ENCODE assay signal across 8 cellular contexts in genomic region chr9:127503947-127504886, GRCh38. TPM values are rescaled to one million over a fixed set of nuclear protein-coding genes. Genes with fewer than 3 reads are reported as not detected.
A peak's percentile ranks its signal among the peaks of the same experiment; 100 is the strongest.
DNase-seq lines count a peak whose midpoint lies in the region; ATAC-seq and TF ChIP-seq lines count a peak whose summit lies in the region.

No MANE protein-coding gene starts in this region.

- peak overlapping the region; percentile 50; the same call in 1 of the 2 replicates for H3K27ac ChIP-seq in GM23338 (ENCODE audit: low read depth)

- H3K36me3 ChIP-seq in GM23338 (ENCODE audit: insufficient read depth) = no peaks in the 10 kb centered on the region

- H3K36me3 Mint-ChIP-seq in GM23338 (ENCODE audit: low read depth) = no peaks in the 10 kb centered on the region; the same call in 2 of the 3 replicates

- H3K79me2 ChIP-seq in GM23338 (replicated peaks; ENCODE audit: insufficient read depth) = no peaks in the 10 kb centered on the region

- H3K9me2 ChIP-seq in GM23338 (ENCODE audit: insufficient read depth) = no peaks in the 10 kb centered on the region

- 0 out of 2 replicates have a peak overlapping the region, but pooled peaks have one; percentile 23 for H3K27ac Mint-ChIP-seq in GM23338

- H3K4me1 ChIP-seq in GM23338 (ENCODE audit: insufficient read depth) = no peaks in the 10 kb centered on the region

- intact Hi-C loops in left colon (cut with DNase I, micrococcal nuclease) = loop anchor here (2.0 to 10.0 kb wide), 3 partner anchors 83 to 231 kb away; partner anchors contain the start of gene TOR2A (in 1 of the 2)

- no peak overlapping the region for H3K4me2 ChIP-seq in GM23338

- peaks cover 7% of the 10 kb centered on the region for H3K27me3 Mint-ChIP-seq in GM23338 (ENCODE audit: insufficient read depth, low read depth, poor library complexity)

- no peaks in the 10 kb centered on the region for H3K27me3 ChIP-seq in GM23338 (ENCODE audit: insufficient read depth)

- no peaks in the 10 kb centered on the region for H3K9me3 Mint-ChIP-seq in GM23338

- peak; percentile 80 to 99 for TF ChIP-seq CTCF in GM23338 (conservative IDR thresholded peaks at IDR 0.05; ENCODE audit: low read depth in 2 of 2)

- no peak overlapping the region for H3K4me3 ChIP-seq in GM23338

- H2AFZ ChIP-seq in GM23338 = no peak overlapping the region

- no peaks in the 10 kb centered on the region for H4K20me1 ChIP-seq in GM23338 (replicated peaks; ENCODE audit: insufficient read depth)

- peaks cover 6% of the 10 kb centered on the region; the same call in 1 of the 2 replicates for H3F3A ChIP-seq in GM23338 (replicated peaks; ENCODE audit: low read depth)

- DNase-seq in ACHN = peak; percentile 72
- DNase-seq in GM23338 (ENCODE audit: low spot score) = peak; percentile 93
- peak; percentile 45 for DNase-seq in NCI-H226
- peak; percentile 74 for DNase-seq in activated CD4-positive, CD25-positive, alpha-beta regulatory T cell treated with anti-CD3 and anti-CD28 coated beads, Interleukin-2, amount 50 U/mL, for 72 hours
- DNase-seq in central memory CD4-positive, alpha-beta T cell = peak; percentile 65
- peak; percentile 80 to 92 for DNase-seq in left colon
- peak; percentile 80 for DNase-seq in stimulated activated CD4-positive, alpha-beta T cell treated with anti-CD3 and anti-CD28 coated beads, Interleukin-1b, Interleukin-23, amount 100 ng/mL, for 48 hours

- H3K4me3 Mint-ChIP-seq in GM23338 = no peak overlapping the region

- in situ Hi-C loops in ACHN (cut with HindIII; ENCODE audit: low pct_ligation_motif_present, low pct_unique_long_range_greater_than_20kb, low sequenced_read_pairs) = no loop called here

- H3K4me1 Mint-ChIP-seq in GM23338 = peaks cover 4% of the 10 kb centered on the region

- peak; percentile 88 for ATAC-seq in GM23338
- peak; percentile 82 for ATAC-seq in left colon
- no peak for ATAC-seq in GM21717 (IDR thresholded peaks at IDR 0.05; ENCODE audit: unreplicated experiment)

TF ChIP-seq in GM23338, 12 proteins besides CTCF, POLR2A, EP300 and RAD21 (continues in another document):
- TF ChIP-seq REST (IDR thresholded peaks at IDR 0.05; ENCODE audit: unreplicated experiment) (no peak), EZH2phosphoT487 (IDR thresholded peaks at IDR 0.05; ENCODE audit: unreplicated experiment) (no peak), JUNB (IDR thresholded peaks at IDR 0.05; ENCODE audit: unreplicated experiment) (no peak), ZNF114 (CRISPR knock-in tag; IDR thresholded peaks at IDR 0.05) (no peak), NANOG (IDR thresholded peaks at IDR 0.05; ENCODE audit: borderline replicate concordance) (no peak), STAT1 (IDR thresholded peaks at IDR 0.05; ENCODE audit: unreplicated experiment) (no peak), POLR2AphosphoS5 (IDR thresholded peaks at IDR 0.05; ENCODE audit: low read depth) (no peak), ZNF462 (CRISPR knock-in tag; IDR thresholded peaks at IDR 0.05) (no peak), EZH2 (IDR thresholded peaks at IDR 0.05; ENCODE audit: low read depth, unreplicated experiment) (no peak), CREB1 (CRISPR knock-in tag; IDR thresholded peaks at IDR 0.05; ENCODE audit: low read depth) (no peak), ETS1 (IDR thresholded peaks at IDR 0.05) (no peak)

RNA-seq across cellular contexts. Expression of gene LRSAM1, which starts 52.9 kb away (rescaled TPM):
- 16.9 and 21.9 TPM in 2 replicates for total RNA-seq in GM23338 (2014; rRNA removed; shearing (Covaris generic))
- 12.8 and 16.1 TPM in 2 replicates for polyA plus RNA-seq in GM23338 (2016; fragmentation: Nextera tagmentation; extraction: Ambion mirVana)
- total RNA-seq in left colon = 10 to 100 TPM; 13.9 to 20.6 TPM

RNA-seq across cellular contexts. Expression of gene RPL12, which starts 53.0 kb away (rescaled TPM):
- 1,947 and 2,596 TPM in 2 replicates for total RNA-seq in GM23338 (2014; rRNA removed; shearing (Covaris generic))
- 2,121 and 2,369 TPM in 2 replicates for polyA plus RNA-seq in GM23338 (2016; fragmentation: Nextera tagmentation; extraction: Ambion mirVana)
- 100 to 1,000 TPM; 837 to 857 TPM for total RNA-seq in left colon
